In the genomic region with DNA sequence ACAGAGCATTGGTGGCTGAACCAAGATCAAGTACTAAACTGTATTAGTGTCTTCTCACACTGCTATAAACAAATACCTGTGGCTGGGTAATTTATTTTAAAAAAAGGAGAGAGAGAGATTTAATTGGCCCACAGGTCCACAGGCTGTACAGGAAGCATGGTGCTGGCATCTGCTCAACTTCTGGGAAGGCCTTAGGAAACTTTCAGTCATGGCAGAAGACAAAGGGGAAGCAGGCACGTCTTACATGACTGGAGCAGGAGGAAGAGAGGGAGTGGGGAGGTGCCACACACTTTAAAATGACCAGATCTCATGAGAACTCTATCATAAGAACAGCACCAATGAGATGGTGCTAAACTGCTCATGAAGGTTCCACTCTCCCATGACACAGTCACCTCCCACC, we compare ENCODE assay signal across 23 cellular contexts.
"Had no signal": no experiment of that assay in that cellular context is flagged by ENCODE, and none has a peak within 500 bp of the region (broad histone marks: within the 10 kb centered on the region; RNA-seq: fewer than 3 reads in every experiment).

No MANE protein-coding gene starts in this region.

- ATAC-seq: pancreas; psoas muscle; stimulated activated naive B cell treated with anti-CD40 and anti-IgM and Interleukin-4, amounts not matched to agents 10 μg/mL and 1 μg/mL and 100 μg/mL, for 72 hours had no signal

- H3K36me3 Mint-ChIP-seq: naive B cell; stimulated activated naive B cell treated with anti-CD40 and anti-IgM and Interleukin-4, amounts not matched to agents 10 μg/mL and 1 μg/mL and 100 μg/mL, for 72 hours had no signal

- DNase-seq: activated CD4-positive, alpha-beta T cell treated with anti-CD3 and anti-CD28 coated beads for 4 hours; activated CD4-positive, alpha-beta T cell treated with anti-CD3 and anti-CD28 coated beads, Interleukin-2, amount 50 U/mL, for 4 hours; activated CD8-positive, alpha-beta memory T cell treated with anti-CD3 and anti-CD28 coated beads, Interleukin-2, amount 50 U/mL, for 48 hours; activated gamma-delta T cell treated with Interleukin-2 at 50 U/mL for 16 hours; activated naive CD4-positive, alpha-beta T cell treated with anti-CD3 and anti-CD28 coated beads, Interleukin-2, amount 50 U/mL, for 16 hours; activated T-cell treated with anti-CD3 and anti-CD28 coated beads, Interleukin-2, amount 50 U/mL, for 24 hours; amniotic stem cell; brain microvascular endothelial cell; caudate nucleus; cortex of kidney; esophagus squamous epithelium; glutamatergic neuron; hippocampal formation; left cardiac atrium; naive B cell; nephron progenitor cell; pancreas; psoas muscle; stimulated activated CD4-positive, alpha-beta T cell treated with anti-CD3 and anti-CD28 coated beads, Interleukin-15, amount 100 ng/mL, for 24 hours; stimulated activated CD4-positive, alpha-beta T cell treated with anti-CD3 and anti-CD28 coated beads, Interleukin-2, amount 100 ng/mL, for 24 hours; stimulated activated naive B cell treated with anti-CD40 and anti-IgM and Interleukin-4, amounts not matched to agents 10 μg/mL and 1 μg/mL and 100 μg/mL, for 72 hours; SW 1271 had no signal

- H3K9me3 Mint-ChIP-seq: activated T-cell treated with anti-CD3 and anti-CD28 coated beads, Interleukin-2, amount 50 U/mL, for 24 hours had no signal

- H3K27ac Mint-ChIP-seq: activated T-cell treated with anti-CD3 and anti-CD28 coated beads, Interleukin-2, amount 50 U/mL, for 24 hours; mesothelial cell of epicardium; naive B cell; nephron progenitor cell; stimulated activated naive B cell treated with anti-CD40 and anti-IgM and Interleukin-4, amounts not matched to agents 10 μg/mL and 1 μg/mL and 100 μg/mL, for 72 hours had no signal

- H3K4me1 Mint-ChIP-seq: mesothelial cell of epicardium; naive B cell; stimulated activated naive B cell treated with anti-CD40 and anti-IgM and Interleukin-4, amounts not matched to agents 10 μg/mL and 1 μg/mL and 100 μg/mL, for 72 hours had no signal

- H3K4me3 Mint-ChIP-seq: activated T-cell treated with anti-CD3 and anti-CD28 coated beads, Interleukin-2, amount 50 U/mL, for 24 hours; mesothelial cell of epicardium; naive B cell; nephron progenitor cell; stimulated activated naive B cell treated with anti-CD40 and anti-IgM and Interleukin-4, amounts not matched to agents 10 μg/mL and 1 μg/mL and 100 μg/mL, for 72 hours had no signal
